13 cellular contexts compared by ENCODE assay signal in the genomic region with DNA sequence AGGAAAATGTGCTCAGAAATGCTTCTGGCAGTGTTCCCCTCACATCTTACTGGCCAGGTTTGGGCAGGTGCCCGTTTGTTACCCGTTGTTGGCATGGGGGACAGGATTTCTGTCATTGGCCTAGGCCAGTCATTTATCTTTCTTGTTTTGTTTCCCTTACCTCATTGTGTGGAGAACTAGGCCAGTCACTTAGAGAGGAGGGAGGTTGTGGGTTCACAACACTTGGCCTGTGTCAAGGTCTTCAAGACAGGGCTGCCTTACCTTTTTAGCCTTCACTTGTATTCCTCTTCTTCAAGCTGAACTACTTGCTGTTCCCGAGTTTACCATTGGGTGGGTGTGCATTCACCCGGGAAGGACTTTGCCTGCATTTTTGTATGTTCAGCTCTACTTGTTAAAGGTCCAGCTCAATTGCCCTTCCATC. TPM values are rescaled to one million over a fixed set of nuclear protein-coding genes. Genes with fewer than 3 reads are reported as not detected.
DNase-seq lines count a peak whose midpoint lies in the region; ATAC-seq, FAIRE-seq and TF ChIP-seq lines count a peak whose summit lies in the region.
"Had no signal": no experiment of that assay in that cellular context is flagged by ENCODE, and none has a peak within 500 bp of the region (broad histone marks: within the 10 kb centered on the region; RNA-seq: fewer than 3 reads in every experiment).

No MANE protein-coding gene starts in this region.

- no peak overlapping the region for H2BK5ac ChIP-seq in H1 (ENCODE audit: low read depth, low read length)

- no peak overlapping the region for H3K4me3 ChIP-seq in Karpas-422 (ENCODE audit: low read length)
- H3K4me3 ChIP-seq in H1 (ENCODE audit: extremely low read depth in 1 of 4, insufficient read depth in 2 of 4, low read depth in 3 of 4, low read length in 4 of 4) = no peak overlapping the region
- no peak overlapping the region for H3K4me3 ChIP-seq in gastrocnemius medialis

- 0 out of 2 replicates have a peak overlapping the region, but pooled peaks have one; percentile 27 for H2BK12ac ChIP-seq in H1 (ENCODE audit: low read depth, low read length)

- POLR2A ChIA-PET in H1 (lab: Charles Lee; ENCODE audit: partially characterized antibody) = interaction anchor here (1.0 to 1.2 kb wide), 2 partner anchors 11 to 18 kb away, joined by 3 read pairs; no protein-coding TSS in a partner anchor

- H3K56ac ChIP-seq in H1 (replicated peaks; ENCODE audit: insufficient read length, low read depth, low read length) = no peak overlapping the region

- no peak for FAIRE-seq in H1 (lab: Jason Lieb, UNC)
- FAIRE-seq: G401.6 had no signal

- no peaks in the 10 kb centered on the region for H3K27me3 ChIP-seq in Karpas-422 (ENCODE audit: low read length)
- H3K27me3 ChIP-seq in H1 (replicated peaks in 1 of 4; ENCODE audit: control insufficient read depth in 3 of 4, extremely low read depth in 1 of 4, insufficient read depth in 3 of 4, low read length in 3 of 4) = no peaks in the 10 kb centered on the region
- no peaks in the 10 kb centered on the region for H3K27me3 ChIP-seq in gastrocnemius medialis

- no peak for ATAC-seq in gastrocnemius medialis
- no peak for ATAC-seq in HG02970 (IDR thresholded peaks at IDR 0.05; ENCODE audit: low FRiP score, unreplicated experiment)

- H3K18ac ChIP-seq in H1 (ENCODE audit: extremely low read depth, low read length) = no peak overlapping the region

- H2BK120ac ChIP-seq in H1 (replicated peaks; ENCODE audit: low read depth, low read length) = no peak overlapping the region

- H3K27ac ChIP-seq in 22Rv1 (no peak overlapping the region), Karpas-422 (ENCODE audit: low read length) (0 out of 2 replicates have a peak overlapping the region, but pooled peaks have one; percentile 19), H1 (ENCODE audit: low read depth, low read length) (no peak overlapping the region), gastrocnemius medialis (no peak overlapping the region)
- H3K27ac ChIP-seq: KMS-11 had no signal

- no peak overlapping the region for H4K5ac ChIP-seq in H1 (ENCODE audit: insufficient read length, low read depth, low read length)

- CTCF ChIA-PET in H1 (lab: Charles Lee; ENCODE audit: partially characterized antibody) = interaction anchor here (0.5 to 2.5 kb wide), 20 partner anchors 9 to 160 kb away, joined by 3 to 10 read pairs (median 3); no protein-coding TSS in a partner anchor

- no peak overlapping the region for H3K14ac ChIP-seq in H1 (ENCODE audit: insufficient read length)

- H2AK5ac ChIP-seq in H1 (ENCODE audit: low read depth, low read length) = 0 out of 2 replicates have a peak overlapping the region, but pooled peaks have one; percentile 26

- TF ChIP-seq RAD21 in H1 (IDR thresholded peaks at IDR 0.05 in 1 of 2, conservative IDR thresholded peaks at IDR 0.05 in 1 of 2; ENCODE audit: low read depth in 2 of 2, low read length in 2 of 2) = peak; percentile 36 to 53; a peak in 3 of 4 replicates

- H3K79me1 ChIP-seq in H1 (ENCODE audit: low read depth, low read length) = peaks cover 12% of the 10 kb centered on the region; the same call in 1 of the 2 replicates

- H3K9ac ChIP-seq in Karpas-422 (ENCODE audit: low read length) (no peak overlapping the region), H1 (replicated peaks in 1 of 4; ENCODE audit: extremely low read depth in 1 of 4, low read depth in 3 of 4, low read length in 3 of 4) (no peak overlapping the region; a peak in 1 of 7 replicates)
- H3K9ac ChIP-seq: KMS-11 had no signal

- DNase-seq in Karpas-422 (peak; percentile 54), H1 (ENCODE audit: low read depth in 1 of 2, low spot score in 2 of 2) (peak in 1 of 2 experiments; percentile 43), medulla oblongata (ENCODE audit: extremely low spot score) (peak; percentile 56), HT-29 (ENCODE audit: low spot score) (no peak), NCI-H345 (lab: John Stamatoyannopoulos, UW) (no peak), gastrocnemius medialis (no peak)
- DNase-seq: activated CD4-positive, alpha-beta T cell treated with anti-CD3 and anti-CD28 coated beads, Interleukin-2, amount 50 U/mL, for 4 hours; activated naive CD8-positive, alpha-beta T cell treated with anti-CD3 and anti-CD28 coated beads, Interleukin-2, amount 10 ng/mL, durations not matched to agents 7 days and 5 days; GOT3 had no signal

- intact Hi-C loops in gastrocnemius medialis (cut with DNase I; ENCODE audit: low total_unique reads) = no loop called here

- H3K79me2 ChIP-seq in Karpas-422 (ENCODE audit: low read length) = peaks cover 89% of the 10 kb centered on the region
- peaks cover 0 to 37% of the 10 kb centered on the region in 2 experiments; a peak in 3 of 4 replicates for H3K79me2 ChIP-seq in H1 (ENCODE audit: control insufficient read depth in 1 of 2, insufficient read depth in 2 of 2, low read length in 2 of 2)

- WGBS in H1 (ENCODE audit: extremely low coverage in 1 of 2, insufficient coverage in 1 of 2, insufficient read length in 1 of 2, insufficient replicate concordance in 2 of 2, low coverage in 1 of 2, low lambda C conversion rate in 2 of 2, missing lambda C conversion rate in 1 of 2), 2 experiments = 85% methylated on average over 4 of the region's 4 CpGs; no CpG with 5 or more reads in 1 of the 2 experiments

- in situ Hi-C loops in gastrocnemius medialis (cut with MboI; ENCODE audit: low sequenced_read_pairs in 4 of 4) = no loop called here

- no peak for TF ChIP-seq EP300 in H1 (IDR thresholded peaks at IDR 0.05; ENCODE audit: borderline replicate concordance in 1 of 2, low read depth in 2 of 2, low read length in 2 of 2)

- no peaks in the 10 kb centered on the region for H4K20me1 ChIP-seq in Karpas-422 (ENCODE audit: insufficient read depth, low read depth, low read length)
- H4K20me1 ChIP-seq in H1 (replicated peaks in 1 of 2; ENCODE audit: control insufficient read depth in 1 of 2, insufficient read depth in 2 of 2, low read length in 2 of 2) = peaks cover 4 to 7% of the 10 kb centered on the region in 2 experiments

- H4K8ac ChIP-seq in H1 (ENCODE audit: extremely low read depth, insufficient read depth, low read length) = no peak overlapping the region

- peak overlapping the region; percentile 11 for H3K4me2 ChIP-seq in Karpas-422 (ENCODE audit: low read depth, low read length, poor library complexity, severe bottlenecking)
- H3K4me2 ChIP-seq in H1 (ENCODE audit: insufficient read depth in 1 of 2, low read depth in 2 of 2, low read length in 2 of 2) = no peak overlapping the region
- H3K4me2 ChIP-seq: KMS-11 had no signal

- H4K91ac ChIP-seq in H1 (replicated peaks; ENCODE audit: insufficient read length, low read length) = no peak overlapping the region

- no peak overlapping the region for H2BK20ac ChIP-seq in H1 (ENCODE audit: low read length)

- no peaks in the 10 kb centered on the region for H3K36me3 ChIP-seq in Karpas-422 (ENCODE audit: insufficient read depth, low read length)
- no peaks in the 10 kb centered on the region; a peak in 1 of 8 replicates for H3K36me3 ChIP-seq in H1 (ENCODE audit: control insufficient read depth in 2 of 4, insufficient read depth in 4 of 4, low read length in 3 of 4)
- no peaks in the 10 kb centered on the region for H3K36me3 ChIP-seq in gastrocnemius medialis

- H3K9me2 ChIP-seq in Karpas-422 (replicated peaks; ENCODE audit: insufficient read depth, low read length) = no peaks in the 10 kb centered on the region

- TF ChIP-seq CTCF in 22Rv1 (IDR thresholded peaks at IDR 0.05) = peak; percentile 13; the same call in 1 of the 2 replicates
- peak in 1 of 3 experiments; percentile 28; a peak in 2 of 4 replicates for TF ChIP-seq CTCF in H1 (IDR thresholded peaks at IDR 0.05; ENCODE audit: control extremely low read depth in 1 of 3, insufficient read depth in 1 of 3, low read depth in 1 of 3, low read length in 3 of 3)
- TF ChIP-seq CTCF in gastrocnemius medialis (IDR thresholded peaks at IDR 0.05 in 4 of 5, conservative IDR thresholded peaks at IDR 0.05 in 1 of 5) = no peak

- H2AFZ ChIP-seq in Karpas-422 (ENCODE audit: low read length) = no peak overlapping the region
- H2AFZ ChIP-seq in H1 (ENCODE audit: low read length) = no peak overlapping the region

- H3K4ac ChIP-seq in H1 (replicated peaks; ENCODE audit: insufficient read length, low read depth, low read length) = no peak overlapping the region

- H2BK15ac ChIP-seq in H1 (ENCODE audit: low read length) = no peak overlapping the region

- no peak overlapping the region for H3K23ac ChIP-seq in H1 (ENCODE audit: insufficient read length)

- no peak for TF ChIP-seq POLR2A in H1 (IDR thresholded peaks at IDR 0.05; ENCODE audit: control extremely low read depth in 1 of 2, low read depth in 2 of 2, low read length in 2 of 2)
- no peak for TF ChIP-seq POLR2A in gastrocnemius medialis (IDR thresholded peaks at IDR 0.05)

- no peaks in the 10 kb centered on the region for H3K23me2 ChIP-seq in H1 (ENCODE audit: low read depth, low read length)

- no peaks in the 10 kb centered on the region for H3K9me3 ChIP-seq in Karpas-422 (ENCODE audit: low read length)
- no peaks in the 10 kb centered on the region for H3K9me3 ChIP-seq in H1 (ENCODE audit: insufficient read depth in 2 of 2, low read depth in 1 of 2, low read length in 1 of 2)
- H3K9me3 ChIP-seq in gastrocnemius medialis = no peaks in the 10 kb centered on the region

- peaks cover 31% of the 10 kb centered on the region for H3K4me1 ChIP-seq in Karpas-422 (ENCODE audit: low read length)
- H3K4me1 ChIP-seq in H1 (replicated peaks in 1 of 4; ENCODE audit: control insufficient read depth in 3 of 4, insufficient read depth in 4 of 4, low read length in 3 of 4) = no peaks in the 10 kb centered on the region; a peak in 1 of 7 replicates
- H3K4me1 ChIP-seq in gastrocnemius medialis = peaks cover 0 to 6% of the 10 kb centered on the region in 2 donors

RNA-seq across cellular contexts. Expression of a gene that starts 17.7 kb away (rescaled TPM):
- 39.2 and 50.5 TPM in 2 replicates for total RNA-seq in Karpas-422 (2014; rRNA removed; shearing (Covaris generic); ENCODE audit: low replicate concordance)
- total RNA-seq in H1 (2021; fragmentation: NEBNext Ultra II Directional; extraction: Animal tissue kit (Norgen Biotek cat#: 25700)) = 16.1 and 19.9 TPM in 2 replicates
- 4.6 and 5.4 TPM in 2 replicates for polyA plus RNA-seq in H1 (2011; rRNA removed)
- 7.0 TPM for polyA plus RNA-seq in H1 (2011; cell fraction: cytosol; rRNA removed)
- polyA plus RNA-seq in H1 (2011; cell fraction: nucleus; rRNA removed) = 12.6 TPM
- polyA plus RNA-seq in H1 (2012, experiment 1 of 2) = 7.7 to 15.2 TPM (median 9.6 TPM) in 4 replicates
- polyA plus RNA-seq in H1 (2012, experiment 2 of 2) = 0.91 TPM
- polyA plus RNA-seq in H1 (2013, experiment 1 of 2) = 9.7 TPM
- 10.5 TPM for polyA plus RNA-seq in H1 (2013, experiment 2 of 2)
- polyA minus RNA-seq in H1 (2011; rRNA and poly(A)+ RNA removed) = 50.2 and 60.9 TPM in 2 replicates
- 15.8 TPM for polyA minus RNA-seq in H1 (2011; cell fraction: cytosol; rRNA and poly(A)+ RNA removed)
- polyA minus RNA-seq in H1 (2011; cell fraction: nucleus; rRNA and poly(A)+ RNA removed) = 32.9 TPM
- total RNA-seq in HT-29 (2014; rRNA removed; shearing (Covaris generic)) = 3.3 and 4.8 TPM in 2 replicates
- 10 to 100 TPM; 11.3 to 17.3 (median 13.4) TPM for total RNA-seq in gastrocnemius medialis

RNA-seq across cellular contexts. Expression of a gene that starts 23.3 kb away (rescaled TPM):
- total RNA-seq in Karpas-422 (2014; rRNA removed; shearing (Covaris generic); ENCODE audit: low replicate concordance) = 15.8 and 44.5 TPM in 2 replicates
- total RNA-seq in H1 (2021; fragmentation: NEBNext Ultra II Directional; extraction: Animal tissue kit (Norgen Biotek cat#: 25700)) = 35.6 and 40.4 TPM in 2 replicates
- 5.0 and 9.2 TPM in 2 replicates for polyA plus RNA-seq in H1 (2011; rRNA removed)
- 10.9 TPM for polyA plus RNA-seq in H1 (2011; cell fraction: cytosol; rRNA removed)
- 12.9 TPM for polyA plus RNA-seq in H1 (2011; cell fraction: nucleus; rRNA removed)
- polyA plus RNA-seq in H1 (2012, experiment 1 of 2) = 8.7 to 19.8 TPM (median 12.8 TPM) in 4 replicates
- polyA plus RNA-seq in H1 (2012, experiment 2 of 2) = 0.96 TPM
- polyA plus RNA-seq in H1 (2013, experiment 1 of 2) = 41.5 TPM
- 37.4 TPM for polyA plus RNA-seq in H1 (2013, experiment 2 of 2)
- 20.5 and 36.5 TPM in 2 replicates for polyA minus RNA-seq in H1 (2011; rRNA and poly(A)+ RNA removed)
- 12.0 TPM for polyA minus RNA-seq in H1 (2011; cell fraction: cytosol; rRNA and poly(A)+ RNA removed)
- polyA minus RNA-seq in H1 (2011; cell fraction: nucleus; rRNA and poly(A)+ RNA removed) = 44.3 TPM
- total RNA-seq in HT-29 (2014; rRNA removed; shearing (Covaris generic)) = 7.1 and 8.0 TPM in 2 replicates
- total RNA-seq in gastrocnemius medialis = 10 to 100 TPM in 2 of 4 donors, 1 to 10 TPM in 2; 6.5 to 14.1 (median 10.8) TPM

Comparison
In these comparisons a context has a peak if more than half of its experiments do, and no peak if none do; other contexts are left out.
1. DNase-seq: peak in Karpas-422 (single experiment) and medulla oblongata (single experiment); none in HT-29 (single experiment), NCI-H345 (single experiment) and gastrocnemius medialis (0 of 2).